ENCODE assay signal across 14 cellular contexts in genomic region chr6:44232676-44233559, GRCh38. TPM values are rescaled to one million over a fixed set of nuclear protein-coding genes. Genes with fewer than 3 reads are reported as not detected.
DNase-seq lines count a peak whose midpoint lies in the region; ATAC-seq, FAIRE-seq and TF ChIP-seq lines count a peak whose summit lies in the region.
"Had no signal": no experiment of that assay in that cellular context is flagged by ENCODE, and none has a peak within 500 bp of the region (broad histone marks: within the 10 kb centered on the region; RNA-seq: fewer than 3 reads in every experiment).

No MANE protein-coding gene starts in this region.

- BruUV-seq in OCI-LY7 (replicated peaks; lab: Mats Ljungman, UMichigan), result no TSS peak

- H3K9me3 ChIP-seq in OCI-LY7 (ENCODE audit: low read length) (no peaks in the 10 kb centered on the region), esophagus (ENCODE audit: control insufficient read depth in 2 of 2, insufficient read depth in 1 of 2, low read depth in 1 of 2, low read length in 1 of 2) (no peaks in the 10 kb centered on the region), kidney (ENCODE audit: control insufficient read depth in 1 of 2, low read length in 2 of 2) (no peaks in the 10 kb centered on the region)
- H3K9me3 ChIP-seq: SJCRH30 had no signal

- intact Hi-C loops in OCI-LY7 (cut with micrococcal nuclease; ENCODE audit: unreplicated experiment) (no loop called here), kidney (cut with DNase I) (no loop called here)

- H2AFZ ChIP-seq in OCI-LY7 (ENCODE audit: low read length), result no peak overlapping the region

- no peaks in the 10 kb centered on the region for H3K79me2 ChIP-seq in OCI-LY7 (ENCODE audit: insufficient read depth, low read depth, low read length)

- H4K20me1 ChIP-seq in OCI-LY7 (ENCODE audit: insufficient read depth, low read length), result no peaks in the 10 kb centered on the region

- H3K36me3 ChIP-seq in OCI-LY7 (ENCODE audit: insufficient read depth, low read length) (peaks cover 79% of the 10 kb centered on the region), esophagus (ENCODE audit: control insufficient read depth in 2 of 2, insufficient read depth in 2 of 2, low read length in 1 of 2) (peaks cover 0 to 8% of the 10 kb centered on the region in 2 donors), rectal smooth muscle tissue (ENCODE audit: control insufficient read depth, insufficient read depth, low read length) (peaks cover 12% of the 10 kb centered on the region), kidney (ENCODE audit: control insufficient read depth in 1 of 2, insufficient read depth in 2 of 2, low read length in 2 of 2) (peaks cover 0 to 5% of the 10 kb centered on the region in 2 donors)

- peak overlapping the region; percentile 25 for H3K27ac ChIP-seq in OCI-LY7 (ENCODE audit: low read depth, low read length, poor library complexity, severe bottlenecking)
- peak overlapping the region; percentile 29 to 84 for H3K27ac ChIP-seq in esophagus (ENCODE audit: low read depth in 2 of 2, low read length in 1 of 2)
- H3K27ac ChIP-seq in rectal smooth muscle tissue (ENCODE audit: low read depth, low read length), result peak overlapping the region; percentile 72
- H3K27ac ChIP-seq in kidney (ENCODE audit: low read depth in 2 of 2, low read length in 2 of 2), result no peak overlapping the region
- H3K27ac ChIP-seq: SJCRH30 had no signal

- DNase-seq in GM13976 (ENCODE audit: low spot score) (peak; percentile 15), OCI-LY7 (ENCODE audit: low spot score) (no peak), kidney (no peak), NCI-H1694 (lab: John Stamatoyannopoulos, UW) (no peak), T1000 (lab: John Stamatoyannopoulos, UW) (no peak), omental fat pad (ENCODE audit: low spot score) (no peak)
- DNase-seq: amniotic stem cell; naive thymus-derived CD8-positive, alpha-beta T cell; NCI-H510A; SJCRH30; stimulated activated CD4-positive, alpha-beta T cell treated with anti-CD3 and anti-CD28 coated beads, Interleukin-4, amount 100 ng/mL, for 1 hour had no signal

- POLR2A ChIA-PET in OCI-LY7 (lab: Charles Lee), result no interaction called here

- H3K4me2 ChIP-seq in OCI-LY7 (ENCODE audit: low read length), result no peak overlapping the region

- FAIRE-seq in kidney (lab: Jason Lieb, UNC), result no peak

- H3K27me3 ChIP-seq in esophagus (ENCODE audit: control insufficient read depth in 1 of 2, insufficient read depth in 2 of 2, low read length in 2 of 2), result no peaks in the 10 kb centered on the region
- H3K27me3 ChIP-seq in rectal smooth muscle tissue (ENCODE audit: control insufficient read depth, insufficient read depth, low read length), result no peaks in the 10 kb centered on the region
- H3K27me3 ChIP-seq: SJCRH30 had no signal

- 84 to 86% methylated on average over 16 of the region's 16 CpGs for WGBS in esophagus, 2 donors

- H3K4me3 ChIP-seq in OCI-LY7 (ENCODE audit: low read depth, low read length, poor library complexity, severe bottlenecking) (no peak overlapping the region), esophagus (ENCODE audit: low read depth in 1 of 2, low read length in 2 of 2) (no peak overlapping the region), rectal smooth muscle tissue (ENCODE audit: low read length) (no peak overlapping the region), kidney (ENCODE audit: low read length in 2 of 2) (no peak overlapping the region)
- H3K4me3 ChIP-seq: SJCRH30 had no signal

- no peak for TF ChIP-seq CTCF in GM13976 (IDR thresholded peaks at IDR 0.05; ENCODE audit: borderline replicate concordance, control extremely low read depth, extremely low read depth, insufficient read depth, missing control alignments)
- no peak for TF ChIP-seq CTCF in OCI-LY7 (conservative IDR thresholded peaks at IDR 0.05; ENCODE audit: low read length)
- no peak for TF ChIP-seq CTCF in kidney (IDR thresholded peaks at IDR 0.05; ENCODE audit: borderline replicate concordance, extremely low read depth, insufficient read depth)
- no peak for TF ChIP-seq CTCF in omental fat pad (IDR thresholded peaks at IDR 0.05)

- H3K4me1 ChIP-seq in OCI-LY7 (ENCODE audit: insufficient read depth, low read length, poor library complexity, severe bottlenecking) (peaks cover 21% of the 10 kb centered on the region), esophagus (ENCODE audit: control insufficient read depth in 2 of 2, insufficient read depth in 2 of 2, low read length in 1 of 2) (peaks cover 4 to 8% of the 10 kb centered on the region in 2 donors), rectal smooth muscle tissue (ENCODE audit: control insufficient read depth, insufficient read depth, low read length) (peaks cover 76% of the 10 kb centered on the region), kidney (ENCODE audit: control insufficient read depth in 1 of 2, insufficient read depth in 1 of 2, low read depth in 1 of 2, low read length in 2 of 2) (peaks cover 24 to 28% of the 10 kb centered on the region in 2 donors)

- in situ Hi-C loops in GM13976 (cut with MboI; ENCODE audit: low sequenced_read_pairs, unreplicated experiment), result loop anchor here (5.0 kb wide), 1 partner anchor 61 kb away; no protein-coding TSS in a partner anchor

- no peak overlapping the region for H3K9ac ChIP-seq in rectal smooth muscle tissue (ENCODE audit: low read length)
- no peak overlapping the region for H3K9ac ChIP-seq in kidney (ENCODE audit: low read length in 2 of 2)

- CTCF ChIA-PET in OCI-LY7 (lab: Charles Lee; ENCODE audit: unreplicated experiment), result interaction anchor here (1.0 kb wide), 1 partner anchor 8 kb away, joined by 3 read pairs; no protein-coding TSS in a partner anchor

- no peaks in the 10 kb centered on the region for H3K9me2 ChIP-seq in OCI-LY7 (ENCODE audit: insufficient read depth, low read length)

- no peak for ATAC-seq in omental fat pad (ENCODE audit: low FRiP score)
- ATAC-seq: naive thymus-derived CD8-positive, alpha-beta T cell had no signal

RNA-seq across cellular contexts. Expression of gene SLC29A1, which starts 9.5 kb away (rescaled TPM):
- 51.5 and 52.6 TPM in 2 replicates for total RNA-seq in OCI-LY7 (2014; rRNA removed; shearing (Covaris generic))
- total RNA-seq in OCI-LY7 (2022) (54.1 and 64.6 TPM in 2 replicates), kidney (74.6 TPM), omental fat pad (100 to 1,000 TPM in 1 of 4 donors, 10 to 100 TPM in 3; 61.7 to 317 (median 87.0) TPM)
- polyA plus RNA-seq in esophagus (10 to 100 TPM; 11.6 to 18.5 TPM), kidney (ENCODE audit: insufficient read depth, low read depth, low replicate concordance) (50.1 TPM)

RNA-seq across cellular contexts. Expression of gene HSP90AB1, which starts 14.0 kb away (rescaled TPM):
- total RNA-seq in OCI-LY7 (2014; rRNA removed; shearing (Covaris generic)), result 911 and 1,004 TPM in 2 replicates
- total RNA-seq in OCI-LY7 (2022) (1,055 and 1,282 TPM in 2 replicates), kidney (551 TPM), omental fat pad (1,000 to 10,000 TPM in 1 of 4 donors, 100 to 1,000 TPM in 3; 553 to 1,198 (median 846) TPM)
- polyA plus RNA-seq in esophagus (100 to 1,000 TPM; 129 to 403 TPM), kidney (ENCODE audit: insufficient read depth, low read depth, low replicate concordance) (499 TPM)

RNA-seq across cellular contexts. Expression of gene MYMX, which starts 16.2 kb away (rescaled TPM):
- total RNA-seq in OCI-LY7 (2014; rRNA removed; shearing (Covaris generic)), result not detected in 2 replicates
- total RNA-seq in OCI-LY7 (2022), result not detected in 2 replicates
- under 1 TPM in 1 of 2 donors, not detected in 1; 0.05 TPM for polyA plus RNA-seq in esophagus
- total RNA-seq in kidney, result 1.1 TPM
- polyA plus RNA-seq in kidney (ENCODE audit: insufficient read depth, low read depth, low replicate concordance), result 2.2 TPM
- total RNA-seq in omental fat pad, result 10 to 100 TPM in 1 of 4 donors, 1 to 10 TPM in 2, not detected in 1; 1.9 to 15.8 (median 2.4) TPM
- total RNA-seq: naive thymus-derived CD8-positive, alpha-beta T cell; urinary bladder had no signal
- polyA plus RNA-seq: naive thymus-derived CD8-positive, alpha-beta T cell had no signal

RNA-seq across cellular contexts. Expression of gene SLC35B2, which starts 24.4 kb away (rescaled TPM):
- 10.1 and 13.9 TPM in 2 replicates for total RNA-seq in OCI-LY7 (2014; rRNA removed; shearing (Covaris generic))
- 15.3 and 16.5 TPM in 2 replicates for total RNA-seq in OCI-LY7 (2022)
- polyA plus RNA-seq in esophagus, result 10 to 100 TPM in 1 of 2 donors, 1 to 10 TPM in 1; 4.3 to 13.0 TPM
- 45.1 TPM for total RNA-seq in kidney
- polyA plus RNA-seq in kidney (ENCODE audit: insufficient read depth, low read depth, low replicate concordance), result 49.5 TPM
- total RNA-seq in omental fat pad, result 10 to 100 TPM; 25.3 to 31.9 (median 30.4) TPM

RNA-seq across cellular contexts. Expression of gene NFKBIE, which starts 32.4 kb away (rescaled TPM):
- total RNA-seq in OCI-LY7 (2014; rRNA removed; shearing (Covaris generic)), result 27.5 and 43.1 TPM in 2 replicates
- 22.4 and 24.8 TPM in 2 replicates for total RNA-seq in OCI-LY7 (2022)
- polyA plus RNA-seq in esophagus, result 1 to 10 TPM; 3.8 to 8.1 TPM
- total RNA-seq in kidney, result 19.0 TPM
- polyA plus RNA-seq in kidney (ENCODE audit: insufficient read depth, low read depth, low replicate concordance), result 12.6 TPM
- total RNA-seq in omental fat pad, result 10 to 100 TPM; 13.1 to 25.5 (median 15.3) TPM

Comparison
In these comparisons a context has a peak if more than half of its experiments do, and no peak if none do; other contexts are left out.
1. H3K27ac ChIP-seq: peak in OCI-LY7 (single experiment), esophagus (2 of 2) and rectal smooth muscle tissue (single experiment); none in kidney (0 of 2).